Comparison of ENCODE assay signal across 2 cellular contexts in the genomic region with DNA sequence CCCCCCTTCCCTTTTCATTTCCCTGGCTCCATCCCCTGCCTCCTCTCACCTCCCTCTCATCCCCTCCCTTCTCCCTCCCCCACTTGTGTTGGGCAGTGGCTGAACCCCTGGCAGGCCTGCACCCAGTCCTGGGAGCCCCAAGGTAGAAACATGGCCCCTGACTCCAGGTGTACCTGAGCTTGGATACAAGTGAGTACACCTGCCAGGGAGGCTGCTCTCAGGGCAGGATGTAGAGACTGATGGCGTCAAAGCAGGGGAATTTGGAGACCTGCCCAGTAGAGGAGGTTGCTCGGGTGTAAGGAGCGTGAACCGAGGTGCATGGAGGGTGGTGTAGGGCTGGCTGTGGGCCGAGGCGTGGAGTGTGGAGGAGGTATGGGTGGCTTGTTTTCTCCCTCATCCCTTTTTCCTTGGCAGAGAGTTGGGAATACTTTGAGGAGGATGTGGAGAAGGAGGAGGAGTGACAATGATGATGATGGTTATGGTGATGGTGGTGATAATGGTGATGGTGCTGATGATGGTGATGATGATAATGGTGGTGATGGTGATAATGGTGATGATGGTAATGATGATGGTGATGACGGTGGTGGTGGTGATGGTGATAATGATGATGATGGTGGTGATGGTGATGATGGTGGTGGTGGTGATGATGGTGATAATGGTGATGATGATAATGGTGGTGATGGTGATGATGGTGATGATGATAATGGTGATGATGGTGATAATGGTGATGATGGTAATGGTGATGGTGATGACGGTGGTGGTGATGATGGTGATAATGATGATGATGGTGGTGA.
TF ChIP-seq lines count a peak whose summit lies in the region.

No MANE protein-coding gene starts in this region.

TF ChIP-seq in A549, 52 proteins besides CTCF, POLR2A, EP300 and RAD21 (continued from another document):
- TF ChIP-seq, protein P1, sequence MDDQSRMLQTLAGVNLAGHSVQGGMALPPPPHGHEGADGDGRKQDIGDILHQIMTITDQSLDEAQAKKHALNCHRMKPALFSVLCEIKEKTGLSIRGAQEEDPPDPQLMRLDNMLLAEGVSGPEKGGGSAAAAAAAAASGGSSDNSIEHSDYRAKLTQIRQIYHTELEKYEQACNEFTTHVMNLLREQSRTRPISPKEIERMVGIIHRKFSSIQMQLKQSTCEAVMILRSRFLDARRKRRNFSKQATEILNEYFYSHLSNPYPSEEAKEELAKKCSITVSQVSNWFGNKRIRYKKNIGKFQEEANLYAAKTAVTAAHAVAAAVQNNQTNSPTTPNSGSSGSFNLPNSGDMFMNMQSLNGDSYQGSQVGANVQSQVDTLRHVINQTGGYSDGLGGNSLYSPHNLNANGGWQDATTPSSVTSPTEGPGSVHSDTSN (IDR thresholded peaks at IDR 0.05), result no peak
- TF ChIP-seq NR3C1 (IDR thresholded peaks at IDR 0.05) (no peak), CBX2 (IDR thresholded peaks at IDR 0.05; ENCODE audit: borderline replicate concordance, low read depth) (no peak)
TF ChIP-seq in A549: peak in this region for 0.

TF ChIP-seq in Ishikawa, 13 proteins besides CTCF, POLR2A, EP300 and RAD21 (continued from another document):
- TF ChIP-seq, protein P2, sequence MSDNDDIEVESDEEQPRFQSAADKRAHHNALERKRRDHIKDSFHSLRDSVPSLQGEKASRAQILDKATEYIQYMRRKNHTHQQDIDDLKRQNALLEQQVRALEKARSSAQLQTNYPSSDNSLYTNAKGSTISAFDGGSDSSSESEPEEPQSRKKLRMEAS (IDR thresholded peaks at IDR 0.05), result no peak
- no peak for TF ChIP-seq TCF12 (IDR thresholded peaks at IDR 0.05; ENCODE audit: low read depth)
- TF ChIP-seq NFIC (IDR thresholded peaks at IDR 0.05), result peak; percentile 11; the same call in 1 of the 2 replicates
- no peak for TF ChIP-seq YY1 (IDR thresholded peaks at IDR 0.05; ENCODE audit: low read depth)
- TF ChIP-seq TEAD4 (IDR thresholded peaks at IDR 0.05), result no peak
- no peak for TF ChIP-seq TAF1 (IDR thresholded peaks at IDR 0.05; ENCODE audit: low read depth)
